Comparison of ENCODE assay signal across 25 cellular contexts in the genomic region with DNA sequence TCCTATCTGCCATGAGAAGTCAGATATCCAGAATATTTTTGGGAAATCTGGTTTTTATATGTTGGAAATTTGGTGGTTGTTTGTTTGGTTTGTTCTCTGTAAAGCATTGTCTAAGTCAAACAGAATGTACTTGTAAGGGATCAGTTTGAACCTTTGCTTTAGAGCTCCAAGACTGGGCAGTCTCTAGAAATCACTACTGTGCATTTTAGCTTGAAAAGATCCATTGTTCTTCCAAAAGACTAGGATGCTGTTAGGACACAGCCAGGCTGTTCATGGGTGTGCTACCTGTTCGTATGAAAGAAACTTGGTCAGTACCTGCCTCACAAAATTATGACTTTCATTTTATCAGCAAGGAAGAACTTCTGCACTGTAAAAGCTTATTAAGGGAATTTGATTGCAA.
"Had no signal": no experiment of that assay in that cellular context is flagged by ENCODE, and none has a peak within 500 bp of the region (broad histone marks: within the 10 kb centered on the region; RNA-seq: fewer than 3 reads in every experiment).

No MANE protein-coding gene starts in this region.

- H3K27me3 Mint-ChIP-seq: activated CD4-positive, alpha-beta memory T cell treated with anti-CD3 and anti-CD28 coated beads, Interleukin-2, amount 10 ng/mL, durations not matched to agents 7 days and 5 days; activated naive CD8-positive, alpha-beta T cell treated with anti-CD3 and anti-CD28 coated beads, Interleukin-2, amount 10 ng/mL, durations not matched to agents 7 days and 5 days had no signal

- DNase-seq: activated CD4-positive, alpha-beta memory T cell treated with anti-CD3 and anti-CD28 coated beads, Interleukin-2, amount 10 ng/mL, durations not matched to agents 7 days and 5 days; activated CD4-positive, alpha-beta T cell treated with anti-CD3 and anti-CD28 coated beads for 36 hours; activated CD4-positive, alpha-beta T cell treated with anti-CD3 and anti-CD28 coated beads, Interleukin-2, amount 50 U/mL, for 1 hour; activated CD8-positive, alpha-beta memory T cell treated with anti-CD3 and anti-CD28 coated beads, Interleukin-2, amount 50 U/mL, for 4 hours; activated gamma-delta T cell treated with Interleukin-2 at 50 U/mL for 16 hours; activated naive CD4-positive, alpha-beta T cell treated with anti-CD3 and anti-CD28 coated beads, Interleukin-2, amount 50 U/mL, for 16 hours; activated naive CD8-positive, alpha-beta T cell treated with anti-CD3 and anti-CD28 coated beads, Interleukin-2, amount 10 ng/mL, durations not matched to agents 7 days and 5 days; activated T-cell treated with anti-CD3 and anti-CD28 coated beads, Interleukin-2, amount 50 U/mL, for 72 hours; adrenal gland; caudate nucleus; Karpas-422; MM.1S; NCI-H1105; NCI-H146; NCI-H187 treated with DMSO at 0.1 percent for 48 hours; NCI-H2081 treated with DMSO at 0.1 percent for 48 hours; NCI-H2171 treated with DMSO at 0.1 percent for 48 hours; NCI-H226; NCI-H510A; NCI-H526 treated with DMSO at 0.1 percent for 48 hours; NCI-H82; SIG-M5; T-cell; T-helper 2 cell had no signal

- H3K9me3 Mint-ChIP-seq: activated CD4-positive, alpha-beta memory T cell treated with anti-CD3 and anti-CD28 coated beads, Interleukin-2, amount 10 ng/mL, durations not matched to agents 7 days and 5 days; activated naive CD8-positive, alpha-beta T cell treated with anti-CD3 and anti-CD28 coated beads, Interleukin-2, amount 10 ng/mL, durations not matched to agents 7 days and 5 days; activated T-cell treated with anti-CD3 and anti-CD28 coated beads, Interleukin-2, amount 50 U/mL, for 72 hours; activated T-helper 2 cell treated with anti-CD3 and anti-CD28 coated beads, Interferon-gamma antibody, Interleukin-2, Interleukin-4, amounts not matched to agents 10 μg/mL and 5 μg/mL and 100 μg/mL, durations not matched to agents 14 hours and 24 hours and 36 hours; T-cell had no signal

- H3K36me3 Mint-ChIP-seq: activated naive CD8-positive, alpha-beta T cell treated with anti-CD3 and anti-CD28 coated beads, Interleukin-2, amount 10 ng/mL, durations not matched to agents 7 days and 5 days; T-cell had no signal

- H3K4me3 Mint-ChIP-seq: activated CD4-positive, alpha-beta memory T cell treated with anti-CD3 and anti-CD28 coated beads, Interleukin-2, amount 10 ng/mL, durations not matched to agents 7 days and 5 days; activated CD4-positive, alpha-beta T cell treated with anti-CD3 and anti-CD28 coated beads for 36 hours; activated naive CD8-positive, alpha-beta T cell treated with anti-CD3 and anti-CD28 coated beads, Interleukin-2, amount 10 ng/mL, durations not matched to agents 7 days and 5 days; activated T-cell treated with anti-CD3 and anti-CD28 coated beads, Interleukin-2, amount 50 U/mL, for 72 hours; T-cell had no signal

- H3K4me1 Mint-ChIP-seq: activated CD4-positive, alpha-beta memory T cell treated with anti-CD3 and anti-CD28 coated beads, Interleukin-2, amount 10 ng/mL, durations not matched to agents 7 days and 5 days; activated CD4-positive, alpha-beta T cell treated with anti-CD3 and anti-CD28 coated beads for 36 hours; activated naive CD8-positive, alpha-beta T cell treated with anti-CD3 and anti-CD28 coated beads, Interleukin-2, amount 10 ng/mL, durations not matched to agents 7 days and 5 days; T-cell had no signal

- H3K27ac Mint-ChIP-seq: activated CD4-positive, alpha-beta memory T cell treated with anti-CD3 and anti-CD28 coated beads, Interleukin-2, amount 10 ng/mL, durations not matched to agents 7 days and 5 days; activated CD4-positive, alpha-beta T cell treated with anti-CD3 and anti-CD28 coated beads for 36 hours; activated naive CD8-positive, alpha-beta T cell treated with anti-CD3 and anti-CD28 coated beads, Interleukin-2, amount 10 ng/mL, durations not matched to agents 7 days and 5 days; activated T-cell treated with anti-CD3 and anti-CD28 coated beads, Interleukin-2, amount 50 U/mL, for 72 hours; activated T-helper 2 cell treated with anti-CD3 and anti-CD28 coated beads, Interferon-gamma antibody, Interleukin-2, Interleukin-4, amounts not matched to agents 10 μg/mL and 5 μg/mL and 100 μg/mL, durations not matched to agents 14 hours and 24 hours and 36 hours; T-cell had no signal
